ENCODE assay signal across 8 cellular contexts in the genomic region with DNA sequence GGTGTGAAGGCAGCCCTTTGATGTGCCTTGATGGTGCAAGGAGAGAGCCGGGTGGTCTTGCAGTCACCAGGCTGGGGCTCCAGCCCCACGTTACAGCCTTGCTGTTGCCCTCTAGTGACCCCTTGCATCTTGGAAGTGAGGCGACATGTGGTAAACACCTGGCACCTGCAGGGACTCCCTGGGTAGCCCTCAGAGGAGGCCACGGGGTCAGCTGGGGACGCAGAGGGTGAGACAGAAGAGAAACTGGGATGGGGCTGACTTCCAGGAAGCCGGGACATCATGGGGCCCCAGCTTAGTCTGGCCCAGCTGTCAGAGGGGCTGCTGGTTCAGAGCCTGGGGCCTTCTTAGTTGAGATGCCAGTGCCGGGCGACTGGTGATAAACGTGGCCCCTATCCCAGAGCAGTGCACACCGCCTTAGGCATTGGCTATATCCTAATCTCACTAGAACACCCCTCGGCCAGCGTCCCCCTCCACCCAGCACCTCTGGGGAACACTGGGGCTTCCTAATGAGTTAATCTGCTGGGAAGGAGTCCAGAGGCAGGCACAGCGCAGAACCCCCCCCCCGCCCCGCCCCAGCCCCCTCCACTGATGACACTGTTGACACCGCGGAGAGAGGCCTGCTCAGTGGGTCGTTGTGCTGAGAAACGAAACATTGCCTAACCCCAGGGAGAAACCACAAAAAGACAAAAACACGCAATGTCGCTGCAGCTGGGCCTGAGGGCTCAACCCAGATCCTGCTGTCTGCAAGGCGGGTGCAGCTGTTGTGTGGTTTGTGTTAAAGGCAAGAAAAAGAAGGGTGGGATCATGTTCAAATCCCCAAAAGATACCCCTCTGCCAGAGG.
A peak's percentile ranks its signal among the peaks of the same experiment; 100 is the strongest.
DNase-seq lines count a peak whose midpoint lies in the region; ATAC-seq and TF ChIP-seq lines count a peak whose summit lies in the region.

No MANE protein-coding gene starts in this region.

- H2BK5ac ChIP-seq in neuronal stem cell (ENCODE audit: low read length): no peak overlapping the region

- peak overlapping the region; percentile 93 for H3K27ac ChIP-seq in BLaER1
- H3K27ac ChIP-seq in cingulate gyrus (ENCODE audit: low read depth, low read length): peak overlapping the region; percentile 42
- no peak overlapping the region for H3K27ac ChIP-seq in neuronal stem cell (replicated peaks; ENCODE audit: low read length)
- H3K27ac ChIP-seq in aorta (ENCODE audit: low read depth in 1 of 2, low read length in 2 of 2): no peak overlapping the region
- peak overlapping the region in 1 of 4 donors; percentile 10 for H3K27ac ChIP-seq in gastrocnemius medialis

- no peaks in the 10 kb centered on the region for H3K27me3 Mint-ChIP-seq in WTC11 (ENCODE audit: low read depth)

- H3K23ac ChIP-seq in neuronal stem cell (ENCODE audit: low read depth, low read length, poor library complexity): peak overlapping the region; percentile 5

- H3K36me3 ChIP-seq in BLaER1 (no peaks in the 10 kb centered on the region), neuronal stem cell (replicated peaks in 1 of 2; ENCODE audit: control insufficient read depth in 2 of 2, insufficient read depth in 2 of 2, low read length in 2 of 2) (no peaks in the 10 kb centered on the region), aorta (ENCODE audit: control insufficient read depth in 1 of 2, insufficient read depth in 2 of 2, low read length in 1 of 2) (no peaks in the 10 kb centered on the region), gastrocnemius medialis (no peaks in the 10 kb centered on the region)

- H3K4me1 ChIP-seq in BLaER1 (peaks cover 93% of the 10 kb centered on the region), neuronal stem cell (ENCODE audit: control insufficient read depth in 2 of 2, insufficient read depth in 1 of 2, low read depth in 1 of 2, low read length in 2 of 2) (peaks cover 0 to 10% of the 10 kb centered on the region in 2 donors), aorta (ENCODE audit: control insufficient read depth in 1 of 2, insufficient read depth in 2 of 2, low read length in 2 of 2) (no peaks in the 10 kb centered on the region), gastrocnemius medialis (peaks cover 15 to 26% of the 10 kb centered on the region in 2 donors)

- no peak overlapping the region for H2BK120ac ChIP-seq in neuronal stem cell (ENCODE audit: low read depth, low read length)

- H3K4me3 Mint-ChIP-seq in WTC11: no peak overlapping the region

- H3K18ac ChIP-seq in neuronal stem cell (ENCODE audit: low read length): peak overlapping the region; percentile 14

- H3K9me3 Mint-ChIP-seq in WTC11: no peaks in the 10 kb centered on the region

- H3K4me1 Mint-ChIP-seq in WTC11: peaks cover 11% of the 10 kb centered on the region

- no peak overlapping the region for H4K91ac ChIP-seq in neuronal stem cell (ENCODE audit: low read depth, low read length, poor library complexity)

- no peaks in the 10 kb centered on the region for H3K9me3 ChIP-seq in BLaER1
- no peaks in the 10 kb centered on the region for H3K9me3 ChIP-seq in neuronal stem cell (replicated peaks in 1 of 2; ENCODE audit: control insufficient read depth in 2 of 2, insufficient read depth in 1 of 2, low read depth in 1 of 2, low read length in 2 of 2)
- no peaks in the 10 kb centered on the region for H3K9me3 ChIP-seq in aorta (ENCODE audit: control insufficient read depth, low read length)
- no peaks in the 10 kb centered on the region for H3K9me3 ChIP-seq in gastrocnemius medialis

- no peak overlapping the region for H2BK12ac ChIP-seq in neuronal stem cell (ENCODE audit: low read length)

- no peak overlapping the region for H4K8ac ChIP-seq in neuronal stem cell (ENCODE audit: low read depth, low read length)

- no peaks in the 10 kb centered on the region for H3K36me3 Mint-ChIP-seq in WTC11

- peaks cover 17% of the 10 kb centered on the region for H4K20me1 ChIP-seq in BLaER1

- DNase-seq in WTC11 (ENCODE audit: low spot score): peak; percentile 14
- no peak for DNase-seq in neuronal stem cell (ENCODE audit: low spot score)
- DNase-seq in aorta: peak in 1 of 2 donors; percentile 66
- DNase-seq in gastrocnemius medialis: no peak

- H3K4me3 ChIP-seq in BLaER1 (peak overlapping the region; percentile 55), neuronal stem cell (ENCODE audit: low read length in 2 of 2) (no peak overlapping the region), aorta (ENCODE audit: low read length in 2 of 2) (no peak overlapping the region), gastrocnemius medialis (no peak overlapping the region)

- POLR2A ChIA-PET in WTC11 (lab: Charles Lee): no interaction called here

- H3K4me2 ChIP-seq in BLaER1 (peak overlapping the region; percentile 98), neuronal stem cell (ENCODE audit: insufficient read depth, low read length, poor library complexity, severe bottlenecking) (no peak overlapping the region)

- no CpG with 5 or more reads among the region's 22 CpGs for WGBS in neuronal stem cell (ENCODE audit: extremely low coverage in 2 of 2, insufficient read length in 2 of 2, insufficient replicate concordance in 1 of 2), 2 donors
- 88 to 90% methylated on average over 22 of the region's 22 CpGs for WGBS in aorta, 2 donors

- H3K14ac ChIP-seq in neuronal stem cell (ENCODE audit: low read length): no peak overlapping the region

- no peak overlapping the region for H2BK15ac ChIP-seq in neuronal stem cell (ENCODE audit: low read length)

- peak overlapping the region; percentile 49 for H2AFZ ChIP-seq in neuronal stem cell (ENCODE audit: low read length)

- H2AK5ac ChIP-seq in neuronal stem cell (ENCODE audit: low read depth, low read length): peak overlapping the region; percentile 54

- H3K9ac ChIP-seq in BLaER1 (peak overlapping the region; percentile 78), neuronal stem cell (ENCODE audit: low read depth, low read length, poor library complexity) (peak overlapping the region; percentile 44)

- no peaks in the 10 kb centered on the region for H3K79me1 ChIP-seq in neuronal stem cell (ENCODE audit: low read depth, low read length)

- H3K27me3 ChIP-seq in BLaER1: no peaks in the 10 kb centered on the region
- H3K27me3 ChIP-seq in neuronal stem cell (ENCODE audit: control insufficient read depth in 3 of 3, insufficient read depth in 3 of 3, low read depth in 1 of 3, low read length in 3 of 3): peaks cover 0 to 19% (median 0%) of the 10 kb centered on the region in 3 experiments
- no peaks in the 10 kb centered on the region for H3K27me3 ChIP-seq in aorta (ENCODE audit: control insufficient read depth in 1 of 2, insufficient read depth in 2 of 2, low read length in 1 of 2)
- H3K27me3 ChIP-seq in gastrocnemius medialis: no peaks in the 10 kb centered on the region

- CTCF ChIA-PET in WTC11 (lab: Charles Lee): interaction anchor here (1.2 to 2.0 kb wide), 2 partner anchors 100 to 169 kb away, joined by 3 to 6 read pairs; no protein-coding TSS in a partner anchor

- no peak for TF ChIP-seq POLR2A in gastrocnemius medialis (IDR thresholded peaks at IDR 0.05)

- no peak for TF ChIP-seq CTCF in WTC11 (IDR thresholded peaks at IDR 0.05)
- TF ChIP-seq CTCF in gastrocnemius medialis (IDR thresholded peaks at IDR 0.05 in 4 of 5, conservative IDR thresholded peaks at IDR 0.05 in 1 of 5): no peak

- no peak overlapping the region for H3K4ac ChIP-seq in neuronal stem cell (ENCODE audit: low read length)

- in situ Hi-C loops in gastrocnemius medialis (cut with MboI; ENCODE audit: low sequenced_read_pairs in 4 of 4): no loop called here

- peak; percentile 60 for ATAC-seq in GM19372 (IDR thresholded peaks at IDR 0.05; ENCODE audit: low read depth, unreplicated experiment)
- peak; percentile 45 for ATAC-seq in HG03442 (IDR thresholded peaks at IDR 0.05; ENCODE audit: unreplicated experiment)
- ATAC-seq in WTC11: no peak
- peak; percentile 37 for ATAC-seq in aorta (ENCODE audit: low FRiP score)
- no peak for ATAC-seq in gastrocnemius medialis

- intact Hi-C loops in aorta (cut with DNase I) (no loop called here), gastrocnemius medialis (cut with DNase I; ENCODE audit: low total_unique reads) (no loop called here)

- H3K27ac Mint-ChIP-seq in WTC11: no peak overlapping the region; the same call in 1 of the 2 replicates

TF ChIP-seq in WTC11, 78 proteins besides CTCF, POLR2A, EP300 and RAD21:
- TF ChIP-seq E2F1 (CRISPR knock-in tag; IDR thresholded peaks at IDR 0.05): no peak
- TF ChIP-seq ZNF423 (CRISPR knock-in tag; IDR thresholded peaks at IDR 0.05): 0 out of 2 replicates have a peak, but pooled peaks have one; percentile 27
- no peak for TF ChIP-seq ZSCAN18 (CRISPR knock-in tag; IDR thresholded peaks at IDR 0.05)

Comparison
In these comparisons a context has a peak if more than half of its experiments do, and no peak if none do; other contexts are left out.
1. H3K27ac ChIP-seq: peak in BLaER1 (single experiment) and cingulate gyrus (single experiment); none in neuronal stem cell (single experiment) and aorta (0 of 2).
2. ATAC-seq: peak in GM19372 (single experiment), HG03442 (single experiment) and aorta (single experiment); none in WTC11 (single experiment) and gastrocnemius medialis (0 of 2).